ENCODE assay signal across 10 cellular contexts in the genomic region with DNA sequence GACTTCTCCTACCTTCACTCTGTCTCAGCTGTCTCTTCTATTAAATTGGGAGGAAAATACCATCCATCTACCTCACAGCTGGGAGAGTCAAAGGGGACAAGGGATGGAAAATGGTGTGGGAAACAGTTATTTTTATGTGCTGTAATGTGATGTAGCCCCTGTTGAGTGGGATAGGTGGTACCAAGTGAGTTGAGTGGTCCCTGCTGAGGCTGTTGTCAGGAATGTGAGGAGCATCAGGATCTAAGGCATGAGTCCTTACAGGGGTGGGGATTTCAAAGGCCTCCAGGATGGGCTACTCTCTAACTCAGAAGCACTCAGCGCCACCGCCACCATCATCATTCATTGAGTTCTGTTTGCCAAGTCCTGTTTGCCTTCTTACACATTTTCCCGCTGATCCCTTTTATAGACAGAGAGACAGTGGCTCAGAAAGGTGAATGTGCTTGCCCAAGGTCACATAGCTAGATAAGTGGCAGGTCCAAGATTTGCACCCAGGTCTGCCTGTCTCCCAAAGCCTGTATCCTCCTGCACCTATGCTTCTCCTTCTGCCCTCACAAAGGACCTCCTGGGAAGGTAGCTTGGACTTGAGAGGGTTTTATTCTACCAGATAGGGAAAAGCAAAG. TPM values are rescaled to one million over a fixed set of nuclear protein-coding genes. Genes with fewer than 3 reads are reported as not detected.
A peak's percentile ranks its signal among the peaks of the same experiment; 100 is the strongest.
DNase-seq lines count a peak whose midpoint lies in the region; ATAC-seq, FAIRE-seq and TF ChIP-seq lines count a peak whose summit lies in the region.
"Had no signal": no experiment of that assay in that cellular context is flagged by ENCODE, and none has a peak within 500 bp of the region (broad histone marks: within the 10 kb centered on the region; RNA-seq: fewer than 3 reads in every experiment).

No MANE protein-coding gene starts in this region.

- H3K27ac ChIP-seq in HUES48 (ENCODE audit: low read depth, low read length) (peak overlapping the region; percentile 11), muscle layer of duodenum (ENCODE audit: low read length) (peak overlapping the region; percentile 94), thoracic aorta (peak overlapping the region; percentile 94 to 96)

- TF ChIP-seq POLR2A in H54 (IDR thresholded peaks at IDR 0.05; ENCODE audit: low read depth, low read length): no peak

- DNase-seq in cerebellar cortex (ENCODE audit: low spot score) (peak; percentile 73), thoracic aorta (ENCODE audit: low spot score) (no peak), H54 (ENCODE audit: insufficient read length, low spot score) (no peak)
- DNase-seq: activated CD4-positive, alpha-beta memory T cell treated with anti-CD3 and anti-CD28 coated beads for 36 hours; DND-41; stimulated activated CD4-positive, alpha-beta T cell treated with anti-CD3 and anti-CD28 coated beads, Interleukin-4, amount 100 ng/mL, for 1 hour had no signal

- no peak for ATAC-seq in thoracic aorta (ENCODE audit: insufficient number of reproducible peaks, low FRiP score, low read depth)
- ATAC-seq in GM19328 (IDR thresholded peaks at IDR 0.05; ENCODE audit: unreplicated experiment): no peak
- no peak for ATAC-seq in HG03159 (IDR thresholded peaks at IDR 0.05; ENCODE audit: unreplicated experiment)

- peaks cover 46% of the 10 kb centered on the region for H3K4me1 ChIP-seq in HUES48 (ENCODE audit: control insufficient read depth, insufficient read depth, low read length)
- peaks cover 23 to 28% of the 10 kb centered on the region in 2 donors for H3K4me1 ChIP-seq in muscle layer of duodenum (ENCODE audit: control insufficient read depth in 1 of 2, insufficient read depth in 2 of 2, low read length in 2 of 2)
- peaks cover 42 to 79% of the 10 kb centered on the region in 2 donors for H3K4me1 ChIP-seq in thoracic aorta (ENCODE audit: control insufficient read depth in 1 of 2, low read depth in 2 of 2)

- no peak for TF ChIP-seq CTCF in thoracic aorta (IDR thresholded peaks at IDR 0.05)

- no peak for FAIRE-seq in H54 (lab: Jason Lieb, UNC)

- no peak overlapping the region for H3K9ac ChIP-seq in HUES48 (ENCODE audit: low read depth, low read length)

- H3K9me3 ChIP-seq in HUES48 (ENCODE audit: control insufficient read depth, insufficient read depth, low read length): no peaks in the 10 kb centered on the region
- no peaks in the 10 kb centered on the region for H3K9me3 ChIP-seq in muscle layer of duodenum (ENCODE audit: control insufficient read depth in 1 of 2, low read length in 2 of 2)
- H3K9me3 ChIP-seq in thoracic aorta: no peaks in the 10 kb centered on the region

- H3K27me3 ChIP-seq in HUES48 (ENCODE audit: control insufficient read depth, insufficient read depth, low read length) (peaks cover 32% of the 10 kb centered on the region), muscle layer of duodenum (ENCODE audit: low read depth, low read length) (no peaks in the 10 kb centered on the region), thoracic aorta (replicated peaks; ENCODE audit: insufficient read depth) (no peaks in the 10 kb centered on the region)

- H3K4me3 ChIP-seq in HUES48 (ENCODE audit: low read depth, low read length) (no peak overlapping the region), muscle layer of duodenum (ENCODE audit: low read depth in 1 of 2, low read length in 2 of 2) (no peak overlapping the region), thoracic aorta (no peak overlapping the region)

- no peaks in the 10 kb centered on the region for H3K36me3 ChIP-seq in HUES48 (ENCODE audit: control insufficient read depth, insufficient read depth, low read length)
- peaks cover 0 to 4% of the 10 kb centered on the region in 2 donors for H3K36me3 ChIP-seq in muscle layer of duodenum (ENCODE audit: control insufficient read depth in 1 of 2, insufficient read depth in 2 of 2, low read length in 2 of 2)
- peaks cover under 1% of the 10 kb centered on the region for H3K36me3 ChIP-seq in thoracic aorta

RNA-seq across cellular contexts. Expression of a gene that starts 4.6 kb away (rescaled TPM):
- total RNA-seq in thoracic aorta: 100 to 1,000 TPM; 309 to 692 TPM

RNA-seq across cellular contexts. Expression of a gene that starts 32.8 kb away (rescaled TPM):
- total RNA-seq in thoracic aorta: under 1 TPM; 0.14 to 0.35 TPM

Comparison
In these comparisons a context has a peak if more than half of its experiments do, and no peak if none do; other contexts are left out.
1. H3K27ac ChIP-seq: peak in every context shown above with its lines; median percentile 95 in thoracic aorta; 94 in muscle layer of duodenum; 11 in HUES48.